In the genomic region with DNA sequence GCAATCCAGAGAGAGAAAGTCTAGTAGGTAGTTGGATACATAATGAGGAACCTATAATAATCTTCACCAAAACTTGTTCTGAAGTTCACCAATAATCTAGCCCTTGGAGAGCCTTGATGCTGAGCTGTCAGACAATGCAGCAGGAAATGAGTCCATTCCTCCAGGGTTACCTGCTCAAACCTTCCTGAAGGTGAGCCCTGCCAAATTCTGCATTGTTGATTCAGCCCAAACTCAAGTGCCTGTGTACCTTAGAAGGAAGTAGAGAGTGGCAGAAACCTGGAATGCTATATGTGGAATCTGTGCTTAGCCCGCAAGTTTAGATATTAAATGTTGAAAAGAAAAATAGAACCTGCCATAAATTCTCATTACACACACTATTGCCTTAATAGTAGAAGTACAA, we compare ENCODE assay signal across 17 cellular contexts.
DNase-seq lines count a peak whose midpoint lies in the region; ATAC-seq, FAIRE-seq and TF ChIP-seq lines count a peak whose summit lies in the region.
"Had no signal": no experiment of that assay in that cellular context is flagged by ENCODE, and none has a peak within 500 bp of the region (broad histone marks: within the 10 kb centered on the region; RNA-seq: fewer than 3 reads in every experiment).

No MANE protein-coding gene starts in this region.

- peak overlapping the region; percentile 17 for H2AFZ ChIP-seq in OCI-LY7 (ENCODE audit: low read length)

- WGBS in pancreas, 2 donors = 92 to 95% methylated on average over 1 of the region's 1 CpG
- WGBS in right cardiac atrium = 96% methylated on average over 1 of the region's 1 CpG

- H3K79me2 ChIP-seq in OCI-LY7 (ENCODE audit: insufficient read depth, low read depth, low read length) = no peaks in the 10 kb centered on the region

- H4K20me1 ChIP-seq in OCI-LY7 (ENCODE audit: insufficient read depth, low read length) = no peaks in the 10 kb centered on the region

- intact Hi-C loops in OCI-LY7 (cut with micrococcal nuclease; ENCODE audit: unreplicated experiment) (no loop called here), lower lobe of right lung (cut with DNase I) (no loop called here), vagina (cut with DNase I) (no loop called here), pancreas (cut with DNase I) (no loop called here), right cardiac atrium (cut with DNase I) (no loop called here)

- peak; percentile 66; the same call in 1 of the 2 replicates for TF ChIP-seq EP300 in Ishikawa (IDR thresholded peaks at IDR 0.05; ENCODE audit: borderline replicate concordance)

- CTCF ChIA-PET in OCI-LY7 (lab: Charles Lee; ENCODE audit: unreplicated experiment) = no interaction called here

- DNase-seq in OCI-LY7 (ENCODE audit: low spot score) = no peak
- peak; percentile 18 for DNase-seq in epithelial cell of prostate (ENCODE audit: low read depth, low spot score)
- no peak for DNase-seq in lower lobe of right lung
- no peak for DNase-seq in vagina (ENCODE audit: extremely low spot score in 2 of 2)
- no peak for DNase-seq in pancreas
- DNase-seq in right cardiac atrium = no peak
- DNase-seq: BE2C, DND-41, Karpas-422, NCI-H1694, NCI-H69, OCI-M1, SHP77 had no signal

- peaks cover 43% of the 10 kb centered on the region for H3K4me1 ChIP-seq in OCI-LY7 (ENCODE audit: insufficient read depth, low read length, poor library complexity, severe bottlenecking)
- H3K4me1 ChIP-seq in lower lobe of right lung = no peaks in the 10 kb centered on the region
- no peaks in the 10 kb centered on the region for H3K4me1 ChIP-seq in vagina
- peaks cover 0 to 2% (median 0%) of the 10 kb centered on the region in 3 donors for H3K4me1 ChIP-seq in pancreas
- H3K4me1 ChIP-seq in right cardiac atrium (ENCODE audit: control insufficient read depth, insufficient read depth, low read length) = no peaks in the 10 kb centered on the region
- H3K4me1 ChIP-seq: BE2C had no signal

- no peak for TF ChIP-seq CTCF in OCI-LY7 (conservative IDR thresholded peaks at IDR 0.05; ENCODE audit: low read length)
- no peak for TF ChIP-seq CTCF in lower lobe of right lung (IDR thresholded peaks at IDR 0.05)
- no peak for TF ChIP-seq CTCF in vagina (IDR thresholded peaks at IDR 0.05)
- TF ChIP-seq CTCF in pancreas (IDR thresholded peaks at IDR 0.05) = no peak

- H3K27ac ChIP-seq in OCI-LY7 (ENCODE audit: low read depth, low read length, poor library complexity, severe bottlenecking) = no peak overlapping the region
- H3K27ac ChIP-seq in epithelial cell of prostate = peak overlapping the region; percentile 50
- no peak overlapping the region for H3K27ac ChIP-seq in lower lobe of right lung
- H3K27ac ChIP-seq in vagina = no peak overlapping the region
- no peak overlapping the region for H3K27ac ChIP-seq in pancreas
- H3K27ac ChIP-seq in right cardiac atrium (ENCODE audit: low read length) = no peak overlapping the region

- POLR2A ChIA-PET in OCI-LY7 (lab: Charles Lee) = interaction anchor here (0.7 to 3.5 kb wide), 4 partner anchors 9 to 187 kb away, joined by 3 to 14 read pairs (median 10); no protein-coding TSS in a partner anchor

- no peak overlapping the region for H3K4me2 ChIP-seq in OCI-LY7 (ENCODE audit: low read length)

- H3K9me3 ChIP-seq in OCI-LY7 (ENCODE audit: low read length) (peaks cover 13% of the 10 kb centered on the region; the same call in 1 of the 2 replicates), lower lobe of right lung (no peaks in the 10 kb centered on the region), vagina (no peaks in the 10 kb centered on the region), pancreas (no peaks in the 10 kb centered on the region), right cardiac atrium (ENCODE audit: control insufficient read depth, low read length) (no peaks in the 10 kb centered on the region)
- H3K9me3 ChIP-seq: BE2C had no signal

- no peak overlapping the region for H3K4me3 ChIP-seq in OCI-LY7 (ENCODE audit: low read depth, low read length, poor library complexity, severe bottlenecking)
- no peak overlapping the region for H3K4me3 ChIP-seq in lower lobe of right lung
- no peak overlapping the region for H3K4me3 ChIP-seq in vagina
- H3K4me3 ChIP-seq in pancreas = no peak overlapping the region
- no peak overlapping the region for H3K4me3 ChIP-seq in right cardiac atrium (ENCODE audit: low read length)

- H3K36me3 ChIP-seq in OCI-LY7 (ENCODE audit: insufficient read depth, low read length) (peaks cover 3% of the 10 kb centered on the region; the same call in 1 of the 2 replicates), lower lobe of right lung (no peaks in the 10 kb centered on the region), vagina (no peaks in the 10 kb centered on the region), pancreas (no peaks in the 10 kb centered on the region)
- H3K36me3 ChIP-seq: BE2C had no signal

- H3K27me3 ChIP-seq in lower lobe of right lung (ENCODE audit: low read depth) (no peaks in the 10 kb centered on the region), vagina (no peaks in the 10 kb centered on the region), pancreas (no peaks in the 10 kb centered on the region), right cardiac atrium (ENCODE audit: control insufficient read depth, insufficient read depth) (no peaks in the 10 kb centered on the region)
- H3K27me3 ChIP-seq: BE2C had no signal

- no TSS peak for BruUV-seq in OCI-LY7 (replicated peaks; lab: Mats Ljungman, UMichigan)

- no peaks in the 10 kb centered on the region for H3K9me2 ChIP-seq in OCI-LY7 (ENCODE audit: insufficient read depth, low read length)

- TF ChIP-seq RAD21 in Ishikawa (IDR thresholded peaks at IDR 0.05; ENCODE audit: low read depth) = no peak

- no peak for TF ChIP-seq POLR2A in vagina (IDR thresholded peaks at IDR 0.05)

- peak; percentile 57 to 83 for ATAC-seq in lower lobe of right lung
- no peak for ATAC-seq in GM18520 (IDR thresholded peaks at IDR 0.05; ENCODE audit: unreplicated experiment)
- ATAC-seq in pancreas = no peak
- ATAC-seq in right cardiac atrium = no peak

- no peak for FAIRE-seq in pancreas (lab: Jason Lieb, UNC)
- FAIRE-seq: D721Med, GM12891 had no signal

TF ChIP-seq in Ishikawa, 13 proteins besides CTCF, POLR2A, EP300 and RAD21:
- TF ChIP-seq TCF12 (IDR thresholded peaks at IDR 0.05; ENCODE audit: low read depth) = 0 out of 2 replicates have a peak, but pooled peaks have one; percentile 24
- no peak for TF ChIP-seq CEBPB (IDR thresholded peaks at IDR 0.05)
- 0 out of 2 replicates have a peak, but pooled peaks have one; percentile 30 for TF ChIP-seq YY1 (IDR thresholded peaks at IDR 0.05; ENCODE audit: low read depth)
- TF ChIP-seq TEAD4 (IDR thresholded peaks at IDR 0.05) = peak; percentile 60; the same call in 1 of the 2 replicates
- TF ChIP-seq CREB1 (IDR thresholded peaks at IDR 0.05; ENCODE audit: low read depth) = no peak
- no peak for TF ChIP-seq REST (IDR thresholded peaks at IDR 0.05; ENCODE audit: low read depth)
- TF ChIP-seq, protein P1, sequence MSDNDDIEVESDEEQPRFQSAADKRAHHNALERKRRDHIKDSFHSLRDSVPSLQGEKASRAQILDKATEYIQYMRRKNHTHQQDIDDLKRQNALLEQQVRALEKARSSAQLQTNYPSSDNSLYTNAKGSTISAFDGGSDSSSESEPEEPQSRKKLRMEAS (IDR thresholded peaks at IDR 0.05) = no peak
- no peak for TF ChIP-seq EGR1 (IDR thresholded peaks at IDR 0.05)
- TF ChIP-seq ZBTB7A (IDR thresholded peaks at IDR 0.05; ENCODE audit: low read depth) = no peak
- TF ChIP-seq FOXM1 (IDR thresholded peaks at IDR 0.05; ENCODE audit: borderline replicate concordance, low read depth) = peak; percentile 27; the same call in 1 of the 2 replicates
- TF ChIP-seq TAF1 (IDR thresholded peaks at IDR 0.05; ENCODE audit: low read depth) = no peak
- TF ChIP-seq NFIC (IDR thresholded peaks at IDR 0.05) = peak; percentile 66
- TF ChIP-seq USF1 (IDR thresholded peaks at IDR 0.05) = no peak

Comparison
In these comparisons a context has a peak if more than half of its experiments do, and no peak if none do; other contexts are left out.
1. ATAC-seq: peak in lower lobe of right lung (2 of 2); none in GM18520 (single experiment), pancreas (0 of 4) and right cardiac atrium (0 of 2).